ENCODE assay signal across 7 cellular contexts in the genomic region with DNA sequence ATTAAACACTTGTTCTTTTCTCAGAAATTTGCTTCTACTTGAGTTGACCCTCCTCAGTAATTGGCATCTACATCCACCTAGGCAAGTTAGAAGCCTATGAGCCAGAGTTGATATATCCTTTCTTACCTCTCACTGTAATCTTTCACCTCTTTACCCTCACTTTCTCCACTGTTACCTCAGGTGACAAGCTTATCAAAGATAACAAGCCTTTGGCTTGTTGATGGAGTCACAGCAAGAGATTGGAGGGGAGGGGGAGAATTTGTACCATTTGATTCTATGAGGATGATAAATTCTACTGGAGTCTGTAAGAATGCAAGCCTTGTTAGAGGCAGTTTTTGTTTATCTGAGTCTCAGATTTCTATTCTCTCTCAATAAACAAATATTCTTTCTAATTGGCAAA.
"Had no signal": no experiment of that assay in that cellular context is flagged by ENCODE, and none has a peak within 500 bp of the region (broad histone marks: within the 10 kb centered on the region; RNA-seq: fewer than 3 reads in every experiment).

No MANE protein-coding gene starts in this region.

- H3K4me3 ChIP-seq: GM23248 had no signal

- H3K27ac Mint-ChIP-seq: H9, IgD-negative memory B cell had no signal

- H2AFZ ChIP-seq: GM23248 had no signal

- H3K4me1 Mint-ChIP-seq: IgD-negative memory B cell had no signal

- DNase-seq: GM23248, H9, HCEC 1CT, KBM-7 had no signal

- H3K4me2 ChIP-seq: KMS-11 had no signal

- H3K4me3 Mint-ChIP-seq: H9, IgD-negative memory B cell had no signal

- H3K27ac ChIP-seq: GM23248, HL-60, KMS-11 had no signal

- H3K36me3 Mint-ChIP-seq: IgD-negative memory B cell had no signal

- H3K9me3 Mint-ChIP-seq: H9, IgD-negative memory B cell had no signal

- H3K9ac ChIP-seq: GM23248, KMS-11 had no signal
